14 cellular contexts compared by ENCODE assay signal in the genomic region with DNA sequence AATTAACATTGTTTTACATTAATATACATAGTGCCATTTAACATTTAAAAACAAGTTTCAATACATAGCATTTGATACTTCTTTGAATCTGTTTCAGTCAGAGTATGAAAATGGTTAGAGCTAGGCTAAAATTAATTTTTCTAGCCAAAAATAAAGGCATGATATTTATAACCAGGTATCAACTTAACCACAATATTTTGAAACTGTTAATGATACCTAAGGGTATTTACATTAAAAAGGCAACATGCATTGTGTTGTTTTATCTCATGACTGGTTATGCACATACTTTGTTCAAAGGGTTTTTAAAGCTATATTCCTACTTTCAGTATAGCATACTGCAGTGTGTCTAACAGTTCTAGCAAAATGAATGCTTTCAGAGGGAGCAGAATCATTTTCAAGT.
DNase-seq lines count a peak whose midpoint lies in the region; ATAC-seq and TF ChIP-seq lines count a peak whose summit lies in the region.
"Had no signal": no experiment of that assay in that cellular context is flagged by ENCODE, and none has a peak within 500 bp of the region (broad histone marks: within the 10 kb centered on the region; RNA-seq: fewer than 3 reads in every experiment).

No MANE protein-coding gene starts in this region.

- no peak overlapping the region for H3K56ac ChIP-seq in mesendoderm (ENCODE audit: low read length)

- no peak overlapping the region for H2AK5ac ChIP-seq in mesendoderm (ENCODE audit: low read length)

- H3K23ac ChIP-seq in mesendoderm (ENCODE audit: low read length) = no peak overlapping the region

- H3K4me3 ChIP-seq in HAP-1 (no peak overlapping the region), mesendoderm (ENCODE audit: low read length) (no peak overlapping the region)

- peak overlapping the region; percentile 66 for H3K27ac Mint-ChIP-seq in activated T-helper 17 cell treated with anti-CD3 and anti-CD28 coated beads, Interleukin-2, amount 50 U/mL, for 72 hours

- H3K9ac ChIP-seq in mesendoderm (ENCODE audit: low read length) = no peak overlapping the region

- H3K9me3 Mint-ChIP-seq in activated T-helper 17 cell treated with anti-CD3 and anti-CD28 coated beads, Interleukin-2, amount 50 U/mL, for 72 hours = no peaks in the 10 kb centered on the region

- no peak overlapping the region for H3K4me2 ChIP-seq in mesendoderm (ENCODE audit: low read length)

- no peak overlapping the region for H3K4ac ChIP-seq in mesendoderm (ENCODE audit: low read depth, low read length)

- H3K4me3 Mint-ChIP-seq in activated T-helper 17 cell treated with anti-CD3 and anti-CD28 coated beads, Interleukin-2, amount 50 U/mL, for 72 hours = peak overlapping the region; percentile 70

- H4K8ac ChIP-seq in mesendoderm (ENCODE audit: low read depth, low read length) = no peak overlapping the region

- no peaks in the 10 kb centered on the region for H3K27me3 Mint-ChIP-seq in activated T-helper 17 cell treated with anti-CD3 and anti-CD28 coated beads, Interleukin-2, amount 50 U/mL, for 72 hours

- in situ Hi-C loops in HAP-1 (cut with MboI; ENCODE audit: low sequenced_read_pairs) = no loop called here

- H3K9me3 ChIP-seq in HAP-1 = 0 out of 2 replicates have a peak, but pooled peaks cover 2% of the 10 kb centered on the region

- ATAC-seq in GM18505 (IDR thresholded peaks at IDR 0.05; ENCODE audit: unreplicated experiment) (peak; percentile 35), GM19455 (IDR thresholded peaks at IDR 0.05; ENCODE audit: unreplicated experiment) (peak; percentile 43), HG03039 (IDR thresholded peaks at IDR 0.05; ENCODE audit: unreplicated experiment) (peak; percentile 33)
- ATAC-seq in activated T-helper 17 cell treated with anti-CD3 and anti-CD28 coated beads, Interleukin-2, amount 50 U/mL, for 72 hours (replicated peaks) = no peak
- ATAC-seq: left ventricle myocardium superior had no signal

- H3K79me1 ChIP-seq in mesendoderm (ENCODE audit: low read length) = no peaks in the 10 kb centered on the region

- H3K18ac ChIP-seq in mesendoderm (ENCODE audit: low read length) = no peak overlapping the region

- H2BK15ac ChIP-seq in mesendoderm (replicated peaks; ENCODE audit: low read depth) = no peak overlapping the region

- H3K27me3 ChIP-seq in HAP-1 (ENCODE audit: low read depth) (no peaks in the 10 kb centered on the region), mesendoderm (ENCODE audit: insufficient read depth, low read length, poor library complexity) (no peaks in the 10 kb centered on the region)

- H3K36me3 Mint-ChIP-seq in activated T-helper 17 cell treated with anti-CD3 and anti-CD28 coated beads, Interleukin-2, amount 50 U/mL, for 72 hours (ENCODE audit: low read depth) = no peaks in the 10 kb centered on the region

- H4K5ac ChIP-seq in mesendoderm (ENCODE audit: low read length) = no peak overlapping the region

- H3K27ac ChIP-seq in mesendoderm (ENCODE audit: low read depth, low read length) = no peak overlapping the region
- H3K27ac ChIP-seq: WERI-Rb-1 had no signal

- H3K4me1 ChIP-seq in HAP-1 (no peaks in the 10 kb centered on the region), mesendoderm (ENCODE audit: control insufficient read depth, low read depth, low read length) (no peaks in the 10 kb centered on the region)

- H3K36me3 ChIP-seq in HAP-1 (replicated peaks) = no peaks in the 10 kb centered on the region
- no peaks in the 10 kb centered on the region for H3K36me3 ChIP-seq in mesendoderm (ENCODE audit: control insufficient read depth, insufficient read depth, low read length)
- H3K36me3 ChIP-seq: WERI-Rb-1 had no signal

- no peaks in the 10 kb centered on the region for H3K79me2 ChIP-seq in mesendoderm (ENCODE audit: control insufficient read depth, insufficient read depth, low read length)

- H2BK120ac ChIP-seq in mesendoderm (ENCODE audit: low read depth, low read length) = no peak overlapping the region

- H2BK5ac ChIP-seq in mesendoderm (ENCODE audit: low read length) = no peak overlapping the region

- TF ChIP-seq POLR2A in GM18505 (IDR thresholded peaks at IDR 0.05; ENCODE audit: borderline replicate concordance, extremely low read depth, insufficient read depth, insufficient read length) = no peak

- peaks cover 21% of the 10 kb centered on the region for H3K4me1 Mint-ChIP-seq in activated T-helper 17 cell treated with anti-CD3 and anti-CD28 coated beads, Interleukin-2, amount 50 U/mL, for 72 hours

- no peak for DNase-seq in activated effector memory CD4-positive, alpha-beta T cell treated with Interleukin-2 at 50 U/mL for 16 hours
- DNase-seq in HAP-1 (ENCODE audit: low spot score in 2 of 2) (no peak), mesendoderm (no peak)
- no peak for DNase-seq in stimulated activated CD8-positive, alpha-beta memory T cell treated with anti-CD3 and anti-CD28 coated beads, Interleukin-4, amount 100 ng/mL, for 48 hours
- DNase-seq: COR-L47; Kasumi-1; left ventricle myocardium superior; RPMI8226; stimulated activated CD4-positive, alpha-beta T cell treated with anti-CD3 and anti-CD28 coated beads, Interleukin-2, amount 100 ng/mL, for 48 hours; WERI-Rb-1 had no signal
